13 cellular contexts compared by ENCODE assay signal in the genomic region with DNA sequence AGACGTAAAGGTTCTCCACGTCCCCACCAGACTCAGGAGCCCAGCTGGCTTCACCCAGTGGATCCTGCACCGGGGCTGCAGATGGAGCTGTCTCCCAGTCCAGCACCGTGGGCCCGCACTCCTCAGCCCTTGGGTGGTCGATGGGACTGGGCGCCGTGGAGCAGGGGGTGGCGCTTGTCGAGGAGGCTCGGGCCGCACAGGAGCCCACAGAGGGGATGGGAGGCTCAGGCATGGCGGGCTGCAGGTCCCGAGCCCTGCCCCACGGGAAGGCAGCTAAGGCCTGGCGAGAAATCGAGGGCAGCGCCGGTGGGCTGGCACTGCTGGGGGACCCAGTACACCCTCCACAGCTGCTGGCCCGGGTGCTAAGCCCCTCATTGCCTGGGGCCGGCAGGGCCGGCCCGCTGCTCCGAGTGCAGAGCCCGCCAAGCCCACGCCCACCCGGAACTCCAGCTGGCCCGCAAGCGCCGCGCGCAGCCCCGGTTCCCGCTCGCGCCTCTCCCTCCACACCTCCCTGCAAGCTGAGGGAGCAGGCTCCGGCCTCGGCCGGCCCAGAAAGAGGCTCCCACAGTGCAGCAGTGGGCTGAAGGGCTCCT. TPM values are rescaled to one million over a fixed set of nuclear protein-coding genes. Genes with fewer than 3 reads are reported as not detected.
"Had no signal": no experiment of that assay in that cellular context is flagged by ENCODE, and none has a peak within 500 bp of the region (broad histone marks: within the 10 kb centered on the region; RNA-seq: fewer than 3 reads in every experiment).

No MANE protein-coding gene starts in this region.

RNA-seq across cellular contexts. Expression of a gene that starts 56.3 kb away (rescaled TPM):
- total RNA-seq: activated B cell treated with CpG ODN at 0.5 μM for 24 hours; activated CD4-positive, alpha-beta memory T cell treated with anti-CD3 and anti-CD28 coated beads for 36 hours; activated CD4-positive, alpha-beta memory T cell treated with anti-CD3 and anti-CD28 coated beads, Interleukin-2, amount 10 ng/mL, durations not matched to agents 7 days and 5 days; activated CD4-positive, alpha-beta T cell treated with anti-CD3 and anti-CD28 coated beads for 36 hours; activated CD4-positive, alpha-beta T cell treated with anti-CD3 and anti-CD28 coated beads, Interleukin-2, amount 10 ng/mL, durations not matched to agents 24 days and 14 days; activated CD4-positive, alpha-beta T cell treated with anti-CD3 and anti-CD28 coated beads, Interleukin-2, amount 10 ng/mL, durations not matched to agents 7 days and 5 days; activated CD8-positive, alpha-beta memory T cell treated with anti-CD3 and anti-CD28 coated beads for 36 hours; activated CD8-positive, alpha-beta memory T cell treated with anti-CD3 and anti-CD28 coated beads, Interleukin-2, amount 10 ng/mL, durations not matched to agents 7 days and 5 days; activated CD8-positive, alpha-beta T cell treated with anti-CD3 and anti-CD28 coated beads for 36 hours; activated CD8-positive, alpha-beta T cell treated with anti-CD3 and anti-CD28 coated beads, Interleukin-2, amount 10 ng/mL, durations not matched to agents 7 days and 5 days; T-helper 1 cell treated with Interleukin-12 subunit alpha and Interleukin-12 subunit beta and Interleukin-4 antibody, amounts not matched to agents 30 ng/mL and 1 ng/mL, for 36 hours; T-helper 17 cell; T-helper 2 cell treated with Interferon-gamma antibody and Interleukin-4, amounts not matched to agents 100 ng/mL and 5 ng/mL, for 36 hours had no signal
